Comparison of ENCODE assay signal across 22 cellular contexts in genomic region chr4:86482296-86482695, GRCh38.
DNase-seq lines count a peak whose midpoint lies in the region; ATAC-seq and TF ChIP-seq lines count a peak whose summit lies in the region.
"Had no signal": no experiment of that assay in that cellular context is flagged by ENCODE, and none has a peak within 500 bp of the region (broad histone marks: within the 10 kb centered on the region; RNA-seq: fewer than 3 reads in every experiment).

No MANE protein-coding gene starts in this region.

- H3K27ac ChIP-seq in endodermal cell (ENCODE audit: low read depth, low read length) = peak overlapping the region; percentile 97
- H3K27ac ChIP-seq: gastrocnemius medialis had no signal

- H3K4me3 ChIP-seq in endodermal cell (ENCODE audit: low read length) = no peak overlapping the region
- H3K4me3 ChIP-seq: gastrocnemius medialis had no signal

- no peaks in the 10 kb centered on the region for H3K36me3 ChIP-seq in endodermal cell (ENCODE audit: control insufficient read depth, insufficient read depth, low read length)
- H3K36me3 ChIP-seq: gastrocnemius medialis had no signal

- no peak for TF ChIP-seq CTCF in endodermal cell (conservative IDR thresholded peaks at IDR 0.05)
- TF ChIP-seq CTCF in mesothelial cell of epicardium (IDR thresholded peaks at IDR 0.05; ENCODE audit: unreplicated experiment) = no peak
- TF ChIP-seq CTCF in CD14-positive monocyte (IDR thresholded peaks at IDR 0.05) = no peak

- H3K27ac Mint-ChIP-seq in endodermal cell (peak overlapping the region; percentile 79), mesothelial cell of epicardium (peak overlapping the region; percentile 10), CD14-positive monocyte (no peak overlapping the region)
- H3K27ac Mint-ChIP-seq: activated naive CD4-positive, alpha-beta T cell treated with anti-CD3 and anti-CD28 coated beads for 36 hours; activated T-cell treated with anti-CD3 and anti-CD28 coated beads, Interleukin-2, amount 50 U/mL, for 72 hours; CD8-positive, alpha-beta T cell; natural killer cell treated with Interleukin-12 subunit alpha and Interleukin-12 subunit beta and Interleukin-15 and Interleukin-18, amount 100 ng/mL, for 72 hours; stimulated activated naive B cell treated with anti-CD40 and anti-IgM and Interleukin-4, amounts not matched to agents 10 μg/mL and 1 μg/mL and 100 μg/mL, for 72 hours had no signal

- H3K27me3 Mint-ChIP-seq in endodermal cell (ENCODE audit: insufficient read depth) = no peaks in the 10 kb centered on the region
- H3K27me3 Mint-ChIP-seq in mesothelial cell of epicardium (ENCODE audit: low read depth) = no peaks in the 10 kb centered on the region
- H3K27me3 Mint-ChIP-seq in CD14-positive monocyte (ENCODE audit: low read depth in 3 of 3) = no peaks in the 10 kb centered on the region
- H3K27me3 Mint-ChIP-seq: stimulated activated naive B cell treated with anti-CD40 and anti-IgM and Interleukin-4, amounts not matched to agents 10 μg/mL and 1 μg/mL and 100 μg/mL, for 72 hours had no signal

- H3K9ac ChIP-seq in endodermal cell (ENCODE audit: extremely low read depth, low read length, poor library complexity, severe bottlenecking) = no peak overlapping the region

- no peak for ATAC-seq in sciatic nerve
- ATAC-seq: activated T-cell treated with anti-CD3 and anti-CD28 coated beads, Interleukin-2, amount 50 U/mL, for 72 hours; CD8-positive, alpha-beta T cell; esophagus mucosa; gastrocnemius medialis; natural killer cell treated with Interleukin-12 subunit alpha and Interleukin-12 subunit beta and Interleukin-15 and Interleukin-18, amount 100 ng/mL, for 72 hours; PC-3; stimulated activated naive B cell treated with anti-CD40 and anti-IgM and Interleukin-4, amounts not matched to agents 10 μg/mL and 1 μg/mL and 100 μg/mL, for 72 hours had no signal

- DNase-seq in NCI-H69 (lab: John Stamatoyannopoulos, UW) (peak; percentile 35), endodermal cell (no peak), mesothelial cell of epicardium (ENCODE audit: low spot score in 2 of 2, unreplicated experiment in 2 of 2) (no peak), T1000 (lab: John Stamatoyannopoulos, UW) (no peak), mucosa of gallbladder (ENCODE audit: low spot score) (no peak), sciatic nerve (ENCODE audit: low spot score) (no peak), CD14-positive monocyte (ENCODE audit: low spot score) (no peak)
- DNase-seq: activated CD4-positive, alpha-beta T cell treated with anti-CD3 and anti-CD28 coated beads for 1 hour; activated naive CD4-positive, alpha-beta T cell treated with anti-CD3 and anti-CD28 coated beads for 36 hours; activated T-cell treated with anti-CD3 and anti-CD28 coated beads, Interleukin-2, amount 50 U/mL, for 72 hours; caudate nucleus; CD8-positive, alpha-beta T cell; gastrocnemius medialis; NCI-H1092; NCI-H2029; SHP77 treated with DMSO at 0.1 percent for 48 hours; small intestine; stimulated activated CD4-positive, alpha-beta T cell treated with anti-CD3 and anti-CD28 coated beads, Interleukin-2, amount 100 ng/mL, for 48 hours; stimulated activated naive B cell treated with anti-CD40 and anti-IgM and Interleukin-4, amounts not matched to agents 10 μg/mL and 1 μg/mL and 100 μg/mL, for 72 hours had no signal

- WGBS in endodermal cell (ENCODE audit: insufficient coverage in 1 of 2, insufficient read length in 1 of 2), 2 experiments = 9 to 52% methylated on average over 1 to 2 of the region's 2 CpGs

- no peaks in the 10 kb centered on the region for H3K27me3 ChIP-seq in endodermal cell (ENCODE audit: control insufficient read depth, insufficient read depth, low read length, poor library complexity, severe bottlenecking)
- H3K27me3 ChIP-seq: gastrocnemius medialis had no signal

- H3K36me3 Mint-ChIP-seq in endodermal cell (ENCODE audit: low read depth) (peaks cover 16% of the 10 kb centered on the region), mesothelial cell of epicardium (no peaks in the 10 kb centered on the region), CD14-positive monocyte (no peaks in the 10 kb centered on the region)
- H3K36me3 Mint-ChIP-seq: CD8-positive, alpha-beta T cell; natural killer cell treated with Interleukin-12 subunit alpha and Interleukin-12 subunit beta and Interleukin-15 and Interleukin-18, amount 100 ng/mL, for 72 hours; stimulated activated naive B cell treated with anti-CD40 and anti-IgM and Interleukin-4, amounts not matched to agents 10 μg/mL and 1 μg/mL and 100 μg/mL, for 72 hours had no signal

- peaks cover 28% of the 10 kb centered on the region for H3K4me1 Mint-ChIP-seq in endodermal cell
- peaks cover 34% of the 10 kb centered on the region for H3K4me1 Mint-ChIP-seq in mesothelial cell of epicardium
- peaks cover 9% of the 10 kb centered on the region for H3K4me1 Mint-ChIP-seq in CD14-positive monocyte

- peak overlapping the region; percentile 13 for H3K4me3 Mint-ChIP-seq in endodermal cell
- H3K4me3 Mint-ChIP-seq in mesothelial cell of epicardium = no peak overlapping the region
- no peak overlapping the region for H3K4me3 Mint-ChIP-seq in CD14-positive monocyte
- H3K4me3 Mint-ChIP-seq: activated naive CD4-positive, alpha-beta T cell treated with anti-CD3 and anti-CD28 coated beads for 36 hours; activated T-cell treated with anti-CD3 and anti-CD28 coated beads, Interleukin-2, amount 50 U/mL, for 72 hours; CD8-positive, alpha-beta T cell; natural killer cell treated with Interleukin-12 subunit alpha and Interleukin-12 subunit beta and Interleukin-15 and Interleukin-18, amount 100 ng/mL, for 72 hours; stimulated activated naive B cell treated with anti-CD40 and anti-IgM and Interleukin-4, amounts not matched to agents 10 μg/mL and 1 μg/mL and 100 μg/mL, for 72 hours had no signal

- intact Hi-C loops in sciatic nerve (cut with DNase I) = no loop called here
- intact Hi-C loops in CD14-positive monocyte (cut with micrococcal nuclease) = no loop called here

- H3K4me1 ChIP-seq in endodermal cell (ENCODE audit: control insufficient read depth, insufficient read depth, low read length) = peaks cover 26% of the 10 kb centered on the region
- H3K4me1 ChIP-seq: gastrocnemius medialis had no signal

- H3K9me3 ChIP-seq in endodermal cell (ENCODE audit: control insufficient read depth, low read length) = peaks cover 19% of the 10 kb centered on the region
- H3K9me3 ChIP-seq: gastrocnemius medialis had no signal

- H3K9me3 Mint-ChIP-seq in endodermal cell (peaks cover 10% of the 10 kb centered on the region), mesothelial cell of epicardium (peaks cover 6% of the 10 kb centered on the region), CD14-positive monocyte (no peaks in the 10 kb centered on the region)
- H3K9me3 Mint-ChIP-seq: activated naive CD4-positive, alpha-beta T cell treated with anti-CD3 and anti-CD28 coated beads for 36 hours; activated T-cell treated with anti-CD3 and anti-CD28 coated beads, Interleukin-2, amount 50 U/mL, for 72 hours; CD8-positive, alpha-beta T cell had no signal

Comparison
In these comparisons a context has a peak if more than half of its experiments do, and no peak if none do; other contexts are left out.
1. H3K27ac Mint-ChIP-seq: peak in endodermal cell (single experiment) and mesothelial cell of epicardium (single experiment); none in CD14-positive monocyte (0 of 7).